In the genomic region with DNA sequence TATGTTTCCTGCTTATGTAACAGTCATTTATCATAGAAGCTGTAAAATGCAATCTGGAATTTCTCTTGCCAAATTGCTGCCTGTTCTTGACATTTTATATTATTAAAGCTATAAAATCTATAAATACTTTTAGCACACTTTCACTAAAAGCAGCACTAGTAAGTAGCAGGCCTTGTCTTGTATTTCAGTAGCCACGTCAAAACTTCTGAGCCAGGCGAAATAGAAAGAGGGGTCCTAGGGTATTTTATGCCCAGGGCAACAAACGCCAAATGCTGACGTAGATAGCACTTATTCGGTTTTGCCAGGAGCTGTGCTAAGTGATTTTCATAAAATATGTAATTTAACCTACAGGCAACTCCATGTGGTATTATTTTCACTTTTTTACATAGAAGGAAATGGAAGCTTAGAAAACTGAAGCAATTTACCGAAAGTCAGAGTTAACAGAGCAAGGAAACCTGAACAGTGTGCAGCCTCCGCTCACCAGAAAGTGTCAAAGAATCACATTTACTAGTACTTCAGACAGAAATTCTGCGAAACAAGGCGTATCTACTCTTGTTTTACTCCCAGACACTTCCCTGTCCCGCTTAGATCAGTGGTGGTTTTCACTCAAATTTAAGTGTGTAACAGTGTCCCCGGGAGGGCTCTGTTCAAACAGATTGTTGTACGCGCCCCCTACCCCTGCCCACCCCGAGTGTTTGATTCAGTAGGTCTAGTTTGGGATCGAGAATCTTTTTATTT, we compare ENCODE assay signal across 8 cellular contexts. TPM values are rescaled to one million over a fixed set of nuclear protein-coding genes. Genes with fewer than 3 reads are reported as not detected.
DNase-seq lines count a peak whose midpoint lies in the region; ATAC-seq, FAIRE-seq and TF ChIP-seq lines count a peak whose summit lies in the region.

No MANE protein-coding gene starts in this region.

- H3K4me3 Mint-ChIP-seq in activated T-cell treated with anti-CD3 and anti-CD28 coated beads, Interleukin-2, amount 50 U/mL, for 72 hours: peak overlapping the region; percentile 98 to 99
- peak overlapping the region; percentile 96 for H3K4me3 Mint-ChIP-seq in activated B cell treated with CpG ODN at 0.5 μM for 24 hours

- TF ChIP-seq EP300 in HepG2 (IDR thresholded peaks at IDR 0.05; ENCODE audit: low read depth in 2 of 2, low read length in 2 of 2) (no peak), HepG2 (CRISPR knock-in tag; IDR thresholded peaks at IDR 0.05; ENCODE audit: borderline replicate concordance) (no peak), transverse colon (IDR thresholded peaks at IDR 0.05; ENCODE audit: low read depth) (no peak)

- WGBS in HepG2 (ENCODE audit: low lambda C conversion rate): 71% methylated on average over 15 of the region's 15 CpGs
- 75 to 87% methylated on average over 10 to 15 of the region's 15 CpGs for WGBS in transverse colon (ENCODE audit: low coverage in 1 of 2), 2 donors

- BruUV-seq in HepG2 (replicated peaks; lab: Mats Ljungman, UMichigan): no TSS peak

- H3K36me3 Mint-ChIP-seq in activated T-cell treated with anti-CD3 and anti-CD28 coated beads, Interleukin-2, amount 50 U/mL, for 72 hours (ENCODE audit: insufficient read depth in 2 of 2): peaks cover 7 to 19% of the 10 kb centered on the region in 2 donors
- H3K36me3 Mint-ChIP-seq in activated B cell treated with CpG ODN at 0.5 μM for 24 hours (ENCODE audit: low read depth): peaks cover 23% of the 10 kb centered on the region

- H3K27ac Mint-ChIP-seq in activated T-cell treated with anti-CD3 and anti-CD28 coated beads, Interleukin-2, amount 50 U/mL, for 72 hours: peak overlapping the region; percentile 47
- peak overlapping the region; percentile 95 for H3K27ac Mint-ChIP-seq in activated B cell treated with CpG ODN at 0.5 μM for 24 hours

- H4K20me1 ChIP-seq in HepG2 (ENCODE audit: insufficient read depth, low read length): no peaks in the 10 kb centered on the region

- no peak for ATAC-seq in activated T-cell treated with anti-CD3 and anti-CD28 coated beads, Interleukin-2, amount 50 U/mL, for 72 hours (replicated peaks in 1 of 2)
- ATAC-seq in activated B cell treated with CpG ODN at 0.5 μM for 24 hours (ENCODE audit: low read depth): no peak
- ATAC-seq in HepG2: no peak
- no peak for ATAC-seq in GM21717 (IDR thresholded peaks at IDR 0.05; ENCODE audit: unreplicated experiment)
- ATAC-seq in GM19395 (IDR thresholded peaks at IDR 0.05; ENCODE audit: unreplicated experiment): no peak

- peak overlapping the region; percentile 83 for H3K9ac ChIP-seq in HepG2 (ENCODE audit: insufficient read depth, low read depth, low read length)

- H3K27me3 ChIP-seq in HepG2 (ENCODE audit: control insufficient read depth in 1 of 2, insufficient read depth in 2 of 2, low read length in 2 of 2) (no peaks in the 10 kb centered on the region), transverse colon (no peaks in the 10 kb centered on the region)

- TF ChIP-seq RAD21 in HepG2 (CRISPR knock-in tag; IDR thresholded peaks at IDR 0.05): no peak

- TF ChIP-seq POLR2A in HepG2 (IDR thresholded peaks at IDR 0.05; ENCODE audit: insufficient read depth in 1 of 2, low read depth in 2 of 2, low read length in 2 of 2) (no peak), transverse colon (IDR thresholded peaks at IDR 0.05) (no peak)

- no peaks in the 10 kb centered on the region; a peak in 1 of 5 replicates for H3K36me3 ChIP-seq in HepG2 (replicated peaks in 1 of 2; ENCODE audit: control insufficient read depth in 1 of 2, insufficient read depth in 2 of 2, low read length in 2 of 2)
- peaks cover 0 to 4% (median 0%) of the 10 kb centered on the region in 4 donors for H3K36me3 ChIP-seq in transverse colon

- POLR2A ChIA-PET in activated B cell treated with CpG ODN at 0.5 μM for 24 hours (lab: Charles Lee): interaction anchor here (0.6 to 2.2 kb wide), 7 partner anchors 12 to 1978 kb away, joined by 4 to 20 read pairs (median 8); partner anchors contain the start of genes CARF, NBEAL1 and WDR12
- POLR2A ChIA-PET in HepG2 (lab: Yijun Ruan, JAX): interaction anchor here (0.6 to 2.3 kb wide), 9 partner anchors 8 to 582 kb away, joined by 3 to 25 read pairs (median 8); partner anchors contain the start of genes ABI2 and NBEAL1

- peak overlapping the region; percentile 78 to 83 (median 79) for H3K4me3 ChIP-seq in HepG2 (replicated peaks in 1 of 3; ENCODE audit: insufficient read depth in 1 of 3, low read depth in 2 of 3, low read length in 3 of 3)
- H3K4me3 ChIP-seq in transverse colon: peak overlapping the region in 1 of 4 donors; percentile 69

- H3K9me3 ChIP-seq in HepG2 (ENCODE audit: low read length) (no peaks in the 10 kb centered on the region), transverse colon (no peaks in the 10 kb centered on the region)

- H3K4me1 ChIP-seq in HepG2 (ENCODE audit: insufficient read depth, low read length): peaks cover 31% of the 10 kb centered on the region
- peaks cover 0 to 25% (median 11%) of the 10 kb centered on the region in 4 donors for H3K4me1 ChIP-seq in transverse colon

- peaks cover 36% of the 10 kb centered on the region for H3K4me1 Mint-ChIP-seq in activated T-cell treated with anti-CD3 and anti-CD28 coated beads, Interleukin-2, amount 50 U/mL, for 72 hours (ENCODE audit: low read depth)
- H3K4me1 Mint-ChIP-seq in activated B cell treated with CpG ODN at 0.5 μM for 24 hours: peaks cover 27% of the 10 kb centered on the region

- intact Hi-C loops in activated B cell treated with CpG ODN at 0.5 μM for 24 hours (cut with micrococcal nuclease) (loop anchor here (1.0 to 10.0 kb wide), 12 partner anchors 91 to 1787 kb away; partner anchors contain the start of genes ABI2, ALS2, BMPR2 and FAM117B), HepG2 (cut with micrococcal nuclease; ENCODE audit: unreplicated experiment) (loop anchor here (1.0 to 5.0 kb wide), 5 partner anchors 12 to 1595 kb away; partner anchors contain the start of genes ABI2, TMEM237 and WDR12), transverse colon (cut with DNase I; ENCODE audit: low total_unique reads) (no loop called here)

- H3K27ac ChIP-seq in HepG2 (ENCODE audit: extremely low read length, insufficient read depth, low read length): peak overlapping the region; percentile 94
- peak overlapping the region in 3 of 4 donors; percentile 93 to 97 (median 94) for H3K27ac ChIP-seq in transverse colon

- peak overlapping the region; percentile 76 for H3K4me2 ChIP-seq in HepG2 (ENCODE audit: low read depth, low read length)

- in situ Hi-C loops in HepG2 (cut with HindIII; ENCODE audit: extremely low pct_ligation_motif_present, low pct_unique_long_range_greater_than_20kb): loop anchor here (5.0 to 25.0 kb wide), 2 partner anchors 425 to 580 kb away; no protein-coding TSS in a partner anchor
- in situ Hi-C loops in transverse colon (cut with MboI; ENCODE audit: low pct_ligation_motif_present in 1 of 4, low pct_unique_long_range_greater_than_20kb in 1 of 4, low sequenced_read_pairs in 3 of 4): loop anchor here in 3 of 4 donors (25.0 kb wide), 5 partner anchors 225 to 675 kb away; no protein-coding TSS in a partner anchor

- FAIRE-seq in HepG2 (lab: Jason Lieb, UNC): no peak

- DNase-seq in activated T-cell treated with anti-CD3 and anti-CD28 coated beads, Interleukin-2, amount 50 U/mL, for 72 hours: no peak
- no peak for DNase-seq in activated T-cell treated with anti-CD3 and anti-CD28 coated beads, Interleukin-2, amount 50 U/mL, for 1 hour
- no peak for DNase-seq in activated B cell treated with CpG ODN at 0.5 μM for 24 hours
- no peak for DNase-seq in HepG2 (ENCODE audit: low spot score)
- DNase-seq in transverse colon: no peak
- no peak for DNase-seq in NCI-H187 treated with DMSO at 0.1 percent for 48 hours (lab: John Stamatoyannopoulos, UW)

- H2AFZ ChIP-seq in HepG2 (ENCODE audit: low read length): no peak overlapping the region

- TF ChIP-seq CTCF in activated B cell treated with CpG ODN at 0.5 μM for 24 hours (IDR thresholded peaks at IDR 0.05): no peak
- TF ChIP-seq CTCF in HepG2 (CRISPR knock-in tag; IDR thresholded peaks at IDR 0.05): no peak
- no peak for TF ChIP-seq CTCF in transverse colon (IDR thresholded peaks at IDR 0.05)

- CTCF ChIA-PET in activated B cell treated with CpG ODN at 0.5 μM for 24 hours (lab: Charles Lee) (interaction anchor here (0.6 kb wide), 1 partner anchor 13 kb away, joined by 3 read pairs; no protein-coding TSS in a partner anchor), HepG2 (lab: Yijun Ruan, JAX; ENCODE audit: low intra/inter-chr PET ratio, low total read pairs) (interaction anchor here (1.7 kb wide), 1 partner anchor 12 kb away, joined by 6 read pairs; no protein-coding TSS in a partner anchor)

- peaks cover 22% of the 10 kb centered on the region for H3K79me2 ChIP-seq in HepG2 (ENCODE audit: insufficient read depth, low read length)

- no peaks in the 10 kb centered on the region for H3K9me3 Mint-ChIP-seq in activated T-cell treated with anti-CD3 and anti-CD28 coated beads, Interleukin-2, amount 50 U/mL, for 72 hours
- H3K9me3 Mint-ChIP-seq in activated B cell treated with CpG ODN at 0.5 μM for 24 hours: no peaks in the 10 kb centered on the region

- no peaks in the 10 kb centered on the region for H3K27me3 Mint-ChIP-seq in activated T-cell treated with anti-CD3 and anti-CD28 coated beads, Interleukin-2, amount 50 U/mL, for 72 hours (ENCODE audit: low read depth)
- H3K27me3 Mint-ChIP-seq in activated B cell treated with CpG ODN at 0.5 μM for 24 hours: no peaks in the 10 kb centered on the region

RNA-seq across cellular contexts. Expression of gene CYP20A1, which starts 1.1 kb away (rescaled TPM):
- 10 to 100 TPM; 19.4 to 26.5 TPM for total RNA-seq in activated T-cell treated with anti-CD3 and anti-CD28 coated beads, Interleukin-2, amount 50 U/mL, for 72 hours
- total RNA-seq in activated B cell treated with CpG ODN at 0.5 μM for 24 hours: 24.0 and 32.2 TPM in 2 replicates
- 32.8 and 35.3 TPM in 2 replicates for total RNA-seq in HepG2 (2016; rRNA removed; fragmentation: Illumina TruSeq; extraction: Trizol)
- total RNA-seq in HepG2 (2016; cell fraction: cytosol; rRNA removed; fragmentation: Illumina TruSeq; extraction: Trizol; ENCODE audit: low read depth): 12.6 and 13.4 TPM in 2 replicates
- 28.8 and 36.5 TPM in 2 replicates for total RNA-seq in HepG2 (2016; cell fraction: insoluble cytoplasmic fraction; rRNA removed; fragmentation: Illumina TruSeq; extraction: Trizol)
- 19.8 and 22.5 TPM in 2 replicates for total RNA-seq in HepG2 (2016; cell fraction: membrane; rRNA removed; fragmentation: Illumina TruSeq; extraction: Trizol)
- 28.0 and 28.3 TPM in 2 replicates for total RNA-seq in HepG2 (2016; cell fraction: nucleus; rRNA removed; fragmentation: Illumina TruSeq; extraction: Trizol)
- 7.6 and 9.6 TPM in 2 replicates for polyA plus RNA-seq in HepG2 (2011; rRNA removed)
- polyA plus RNA-seq in HepG2 (2011; cell fraction: cytosol; rRNA removed): 6.6 and 9.6 TPM in 2 replicates
- 3.7 and 4.4 TPM in 2 replicates for polyA plus RNA-seq in HepG2 (2011; cell fraction: nucleus; rRNA removed)
- 9.4 and 11.9 TPM in 2 replicates for polyA plus RNA-seq in HepG2 (2012)
- 11.9 and 13.6 TPM in 2 replicates for polyA plus RNA-seq in HepG2 (2016; cell fraction: cytosol; fragmentation: Illumina TruSeq; extraction: Trizol; ENCODE audit: low read depth)
- 17.9 and 18.6 TPM in 2 replicates for polyA plus RNA-seq in HepG2 (2016; cell fraction: insoluble cytoplasmic fraction; fragmentation: Illumina TruSeq; extraction: Trizol; ENCODE audit: low read depth)
- polyA plus RNA-seq in HepG2 (2016; cell fraction: membrane; fragmentation: Illumina TruSeq; extraction: Trizol; ENCODE audit: low read depth): 14.9 and 16.7 TPM in 2 replicates
- 20.4 and 20.5 TPM in 2 replicates for polyA plus RNA-seq in HepG2 (2016; cell fraction: nucleus; fragmentation: Illumina TruSeq; extraction: Trizol; ENCODE audit: insufficient read depth, low read depth)
- polyA minus RNA-seq in HepG2 (2011; rRNA and poly(A)+ RNA removed; ENCODE audit: low replicate concordance): 4.8 and 6.6 TPM in 2 replicates
- 15.3 and 18.0 TPM in 2 replicates for polyA minus RNA-seq in HepG2 (2011; cell fraction: cytosol; rRNA and poly(A)+ RNA removed)
- 20.6 TPM in 2 replicates for polyA minus RNA-seq in HepG2 (2011; cell fraction: nucleus; rRNA and poly(A)+ RNA removed)
- total RNA-seq in transverse colon: 10 to 100 TPM in 3 of 4 donors, 1 to 10 TPM in 1; 6.0 to 34.4 (median 29.6) TPM
